ENCODE assay signal across 8 cellular contexts in genomic region chrX:15335135-15336022, GRCh38. TPM values are rescaled to one million over a fixed set of nuclear protein-coding genes. Genes with fewer than 3 reads are reported as not detected.
DNase-seq lines count a peak whose midpoint lies in the region; ATAC-seq and TF ChIP-seq lines count a peak whose summit lies in the region.

TSS of gene PIGA (minus strand) at chrX:15335523. CDS start at chrX:15331930, 3,593 bp downstream.

- peak within 1 kb of the TSS; percentile 39 to 87 (median 72) for H3K4me3 ChIP-seq in dorsolateral prefrontal cortex
- peak within 1 kb of the TSS; percentile 60 to 63 (median 63) for H3K4me3 ChIP-seq in right lobe of liver

- peaks cover 9% of the 10 kb centered on the region for H3K4me1 Mint-ChIP-seq in CD14-positive monocyte

- peaks cover 11 to 21% of the 10 kb centered on the region in 2 donors for H3K36me3 Mint-ChIP-seq in CD14-positive monocyte

- WGBS in right lobe of liver (ENCODE audit: insufficient coverage, low coverage, low lambda C conversion rate, missing lambda C conversion rate) = 30% methylated on average over 41 of the region's 72 CpGs

- no peaks in the 10 kb centered on the region for H3K4me1 ChIP-seq in right lobe of liver

- H3K27ac ChIP-seq in dorsolateral prefrontal cortex (peak within 1 kb of the TSS in 52 of 59 donors; percentile 23 to 92 (median 74)), right lobe of liver (peak within 1 kb of the TSS; percentile 71 to 88 (median 82))

- peak within 1 kb of the TSS; percentile 94 to 99 (median 96) for H3K27ac Mint-ChIP-seq in CD14-positive monocyte

- intact Hi-C loops in CD14-positive monocyte (cut with micrococcal nuclease) (loop anchor here (5.0 to 10.0 kb wide), 2 partner anchors 33 to 339 kb away; no protein-coding TSS in a partner anchor), dorsolateral prefrontal cortex (cut with DNase I) (no loop called here), right lobe of liver (cut with DNase I) (no loop called here)

- ATAC-seq in GM19397 (IDR thresholded peaks at IDR 0.05; ENCODE audit: unreplicated experiment) = peak; percentile 100
- ATAC-seq in HG03571 (IDR thresholded peaks at IDR 0.05; ENCODE audit: unreplicated experiment) = peak; percentile 100
- peak; percentile 98 to 100 (median 99) for ATAC-seq in right lobe of liver

- peak within 1 kb of the TSS; percentile 90 to 92 for H3K4me3 Mint-ChIP-seq in CD14-positive monocyte

- no peaks in the 10 kb centered on the region for H3K36me3 ChIP-seq in right lobe of liver

- H3K27me3 Mint-ChIP-seq in CD14-positive monocyte (ENCODE audit: low read depth in 3 of 3) = peaks cover 3 to 20% (median 4%) of the 10 kb centered on the region in 3 donors

- no peaks in the 10 kb centered on the region for H3K9me3 ChIP-seq in right lobe of liver

- peaks cover 0 to 11% (median 8%) of the 10 kb centered on the region in 7 donors for H3K9me3 Mint-ChIP-seq in CD14-positive monocyte

- DNase-seq in CD14-positive monocyte (ENCODE audit: low spot score) (peak; percentile 95), NCI-H82 (lab: John Stamatoyannopoulos, UW) (peak; percentile 98), dorsolateral prefrontal cortex (peak; percentile 89 to 97 (median 95)), right lobe of liver (peak; percentile 95 to 97 (median 95))
- DNase-seq in activated CD4-positive, alpha-beta T cell treated with anti-CD3 and anti-CD28 coated beads, Interleukin-2, amount 50 U/mL, for 48 hours = peak; percentile 85 to 90
- peak; percentile 79 to 91 for DNase-seq in stimulated activated CD4-positive, alpha-beta T cell treated with anti-CD3 and anti-CD28 coated beads, Interleukin-4, amount 100 ng/mL, for 4 hours

- H3K27me3 ChIP-seq in dorsolateral prefrontal cortex (peaks cover 0 to 36% (median 7%) of the 10 kb centered on the region in 45 donors), right lobe of liver (peaks cover 0 to 4% of the 10 kb centered on the region in 2 donors)

- TF ChIP-seq POLR2A in right lobe of liver (IDR thresholded peaks at IDR 0.05) = peak; percentile 94

- TF ChIP-seq CTCF in CD14-positive monocyte (IDR thresholded peaks at IDR 0.05) = no peak
- peak in 11 of 56 donors; percentile 6 to 33 (median 14) for TF ChIP-seq CTCF in dorsolateral prefrontal cortex (IDR thresholded peaks at IDR 0.05 in 54 of 56, conservative IDR thresholded peaks at IDR 0.05 in 2 of 56; ENCODE audit: low read depth in 1 of 56, partially characterized antibody in 56 of 56)
- no peak for TF ChIP-seq CTCF in right lobe of liver (IDR thresholded peaks at IDR 0.05)

RNA-seq across cellular contexts. Expression of gene PIGA, which starts in this region (rescaled TPM):
- polyA plus RNA-seq in CD14-positive monocyte = 1 to 10 TPM; 6.3 to 6.4 TPM
- total RNA-seq in dorsolateral prefrontal cortex (10 to 100 TPM in 116 of 120 experiments, 1 to 10 TPM in 4; 8.6 to 31.7 (median 17.5) TPM), right lobe of liver (10 to 100 TPM in 1 of 6 experiments, 1 to 10 TPM in 5; 4.8 to 12.5 (median 7.3) TPM)

Comparison
In these comparisons a context has a peak if more than half of its experiments do, and no peak if none do; other contexts are left out.
1. Peak in every context shown above with its lines: DNase-seq, ATAC-seq, H3K4me3 ChIP-seq and H3K27ac ChIP-seq.
2. intact Hi-C loops: an anchor here in CD14-positive monocyte (5.0 to 10.0 kb wide); none called in dorsolateral prefrontal cortex and right lobe of liver.